8 cellular contexts compared by ENCODE assay signal in the genomic region with DNA sequence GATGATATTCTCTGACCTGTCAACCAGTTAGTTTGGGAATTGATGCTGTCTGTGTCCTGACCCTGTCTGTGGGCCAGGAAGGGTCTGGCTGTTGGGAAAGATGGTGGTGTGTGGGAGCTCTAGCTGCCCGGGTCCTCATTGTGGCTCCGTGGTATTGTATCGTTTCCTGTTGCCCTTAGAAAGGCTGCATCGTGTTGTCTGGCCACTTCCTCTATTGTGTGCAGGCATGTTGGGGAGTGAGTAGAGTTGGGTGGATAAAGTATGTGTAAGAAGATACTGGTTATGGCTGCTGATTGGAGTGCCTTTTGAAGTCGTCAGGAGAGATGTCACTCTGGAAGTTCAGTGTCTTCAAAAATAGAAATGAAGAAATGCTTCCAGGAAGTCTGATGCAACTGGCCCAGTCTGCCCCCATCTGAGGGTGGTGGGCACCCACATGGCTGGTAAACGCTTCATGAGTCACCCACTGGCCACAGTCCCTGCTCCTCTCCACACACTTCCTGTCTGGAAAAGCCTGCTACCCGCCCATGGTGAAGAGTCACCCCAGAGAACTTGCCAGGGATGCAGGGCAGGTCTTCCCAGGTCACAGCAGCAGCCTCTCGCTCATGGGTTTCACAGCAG. TPM values are rescaled to one million over a fixed set of nuclear protein-coding genes. Genes with fewer than 3 reads are reported as not detected.
A peak's percentile ranks its signal among the peaks of the same experiment; 100 is the strongest.
DNase-seq lines count a peak whose midpoint lies in the region; ATAC-seq and TF ChIP-seq lines count a peak whose summit lies in the region.

No MANE protein-coding gene starts in this region.

- 82% methylated on average over 8 of the region's 8 CpGs for WGBS in hepatocyte (ENCODE audit: low lambda C conversion rate, missing lambda C conversion rate)

- DNase-seq in CMK (ENCODE audit: low read depth) (peak; percentile 75), RWPE1 (ENCODE audit: low spot score) (peak; percentile 91), amniotic stem cell (lab: John Stamatoyannopoulos, UW) (peak; percentile 87), hepatocyte (ENCODE audit: low spot score) (peak; percentile 50), DMS79 (lab: John Stamatoyannopoulos, UW) (no peak)
- DNase-seq in stimulated activated CD4-positive, alpha-beta T cell treated with anti-CD3 and anti-CD28 coated beads, Interleukin-12 subunit alpha, Interleukin-12 subunit beta, amount 100 ng/mL, for 48 hours (ENCODE audit: low read depth in 2 of 3, low spot score in 1 of 3) = peak in 2 of 3 donors; percentile 26 to 42

- H3K9me3 ChIP-seq in hepatocyte (ENCODE audit: low read depth) = no peaks in the 10 kb centered on the region

- no peak overlapping the region for H2AFZ ChIP-seq in hepatocyte

- no peaks in the 10 kb centered on the region for H4K20me1 ChIP-seq in hepatocyte (ENCODE audit: insufficient read depth, poor library complexity, severe bottlenecking)

- H3K4me2 ChIP-seq in hepatocyte = no peak overlapping the region

- CTCF ChIA-PET in RWPE1 (lab: Yijun Ruan, JAX) = interaction anchor here (0.6 kb wide), 1 partner anchor 79 kb away, joined by 3 read pairs; no protein-coding TSS in a partner anchor

- ATAC-seq in HG02571 (IDR thresholded peaks at IDR 0.05; ENCODE audit: unreplicated experiment) (peak; percentile 51), GM19467 (IDR thresholded peaks at IDR 0.05; ENCODE audit: unreplicated experiment) (no peak)

- peaks cover 47% of the 10 kb centered on the region for H3K79me2 ChIP-seq in hepatocyte

- peak overlapping the region; percentile 93 for H3K27ac ChIP-seq in RWPE1
- H3K27ac ChIP-seq in hepatocyte = peak overlapping the region; percentile 42

- H3K27me3 ChIP-seq in hepatocyte = no peaks in the 10 kb centered on the region

- H3K9me2 ChIP-seq in hepatocyte (replicated peaks; ENCODE audit: insufficient read depth) = no peaks in the 10 kb centered on the region

- TF ChIP-seq CTCF in RWPE1 (conservative IDR thresholded peaks at IDR 0.05; ENCODE audit: low read depth) = no peak
- no peak for TF ChIP-seq CTCF in hepatocyte (IDR thresholded peaks at IDR 0.05; ENCODE audit: poor library complexity)

- POLR2A ChIA-PET in RWPE1 (lab: Yijun Ruan, JAX; ENCODE audit: low non-redundant PET) = no interaction called here

- no peaks in the 10 kb centered on the region for H3K4me1 ChIP-seq in hepatocyte (ENCODE audit: insufficient read depth)

- H3K36me3 ChIP-seq in hepatocyte (replicated peaks; ENCODE audit: insufficient read depth, low read depth) = no peaks in the 10 kb centered on the region

- no peak overlapping the region for H3K4me3 ChIP-seq in hepatocyte

RNA-seq across cellular contexts. Expression of a gene that starts 27.9 kb away (rescaled TPM):
- total RNA-seq in hepatocyte = 7.6 and 9.1 TPM in 2 replicates
- 17.4 and 20.4 TPM in 2 replicates for polyA plus RNA-seq in hepatocyte
